ENCODE assay signal across 17 cellular contexts in genomic region chr20:38202153-38202981, GRCh38. TPM values are rescaled to one million over a fixed set of nuclear protein-coding genes. Genes with fewer than 3 reads are reported as not detected.
"Had no signal": no experiment of that assay in that cellular context is flagged by ENCODE, and none has a peak within 500 bp of the region (broad histone marks: within the 10 kb centered on the region; RNA-seq: fewer than 3 reads in every experiment).

No MANE protein-coding gene starts in this region.

- H3K4me1 ChIP-seq: gastrocnemius medialis, pancreas had no signal

- H3K27ac ChIP-seq: gastrocnemius medialis, heart left ventricle, lower lobe of right lung, pancreas, skin epidermis, upper lobe of left lung had no signal

- DNase-seq: activated CD4-positive, alpha-beta T cell treated with anti-CD3 and anti-CD28 coated beads, Interleukin-2, amount 50 U/mL, for 4 hours; activated CD4-positive, CD25-positive, alpha-beta regulatory T cell treated with anti-CD3 and anti-CD28 coated beads, Interleukin-2, amount 50 U/mL, for 72 hours; activated naive CD4-positive, alpha-beta T cell treated with anti-CD3 and anti-CD28 coated beads for 36 hours; activated naive CD8-positive, alpha-beta T cell treated with anti-CD3 and anti-CD28 coated beads, Interleukin-2, amount 50 U/mL, for 24 hours; activated T-cell treated with anti-CD3 and anti-CD28 coated beads for 4 hours; cerebellar nuclear complex; dermis blood vessel endothelial cell; effector memory CD8-positive, alpha-beta T cell; gastrocnemius medialis; heart left ventricle; immature natural killer cell; lower lobe of right lung; midbrain; upper lobe of left lung had no signal

- H3K9me3 ChIP-seq: gastrocnemius medialis, lower lobe of right lung, pancreas, upper lobe of left lung had no signal

- H3K27me3 ChIP-seq: gastrocnemius medialis, heart left ventricle, pancreas, upper lobe of left lung had no signal

- ATAC-seq: activated naive CD8-positive, alpha-beta T cell treated with anti-CD3 and anti-CD28 coated beads, Interleukin-2, amount 50 U/mL, for 24 hours; effector memory CD8-positive, alpha-beta T cell; gastrocnemius medialis; lower lobe of right lung; pancreas had no signal

- H3K4me3 ChIP-seq: gastrocnemius medialis, heart left ventricle, lower lobe of right lung, pancreas, skin epidermis, upper lobe of left lung had no signal

- H3K36me3 ChIP-seq: gastrocnemius medialis, heart left ventricle, lower lobe of right lung, pancreas, upper lobe of left lung had no signal

- FAIRE-seq: pancreas had no signal

RNA-seq across cellular contexts. Expression of gene TGM2, which starts 37.3 kb away (rescaled TPM):
- total RNA-seq: activated naive CD4-positive, alpha-beta T cell treated with anti-CD3 and anti-CD28 coated beads for 36 hours had no signal

RNA-seq across cellular contexts. Expression of gene KIAA1755, which starts 58.2 kb away (rescaled TPM):
- total RNA-seq: activated naive CD4-positive, alpha-beta T cell treated with anti-CD3 and anti-CD28 coated beads for 36 hours; T-helper 1 cell treated with Interleukin-12 subunit alpha and Interleukin-12 subunit beta and Interleukin-4 antibody, amounts not matched to agents 30 ng/mL and 1 ng/mL, for 36 hours had no signal
